ENCODE assay signal across 10 cellular contexts in genomic region chr17:17696075-17696474, GRCh38. TPM values are rescaled to one million over a fixed set of nuclear protein-coding genes. Genes with fewer than 3 reads are reported as not detected.
DNase-seq lines count a peak whose midpoint lies in the region; ATAC-seq and TF ChIP-seq lines count a peak whose summit lies in the region.
"Had no signal": no experiment of that assay in that cellular context is flagged by ENCODE, and none has a peak within 500 bp of the region (broad histone marks: within the 10 kb centered on the region; RNA-seq: fewer than 3 reads in every experiment).

No MANE protein-coding gene starts in this region.

- H3K9me3 ChIP-seq in CD8-positive, alpha-beta memory T cell (ENCODE audit: low read length), result no peaks in the 10 kb centered on the region
- H3K9me3 ChIP-seq in T-helper 17 cell (ENCODE audit: control insufficient read depth, low read length, poor library complexity, severe bottlenecking) (no peaks in the 10 kb centered on the region), gastrocnemius medialis (no peaks in the 10 kb centered on the region)

- H3K4me1 ChIP-seq in CD8-positive, alpha-beta memory T cell (ENCODE audit: insufficient read depth, low read length), result peaks cover 45% of the 10 kb centered on the region
- peaks cover 57 to 76% of the 10 kb centered on the region in 2 donors for H3K4me1 ChIP-seq in gastrocnemius medialis

- no peak for TF ChIP-seq CTCF in gastrocnemius medialis (IDR thresholded peaks at IDR 0.05 in 4 of 5, conservative IDR thresholded peaks at IDR 0.05 in 1 of 5)

- H3K9me3 Mint-ChIP-seq in CD8-positive, alpha-beta memory T cell, result no peaks in the 10 kb centered on the region
- no peaks in the 10 kb centered on the region for H3K9me3 Mint-ChIP-seq in effector memory CD8-positive, alpha-beta T cell

- H3K27me3 Mint-ChIP-seq in CD8-positive, alpha-beta memory T cell, result peaks cover 0 to 2% of the 10 kb centered on the region in 2 donors
- no peaks in the 10 kb centered on the region for H3K27me3 Mint-ChIP-seq in T-helper 17 cell
- H3K27me3 Mint-ChIP-seq in effector memory CD8-positive, alpha-beta T cell, result no peaks in the 10 kb centered on the region

- peaks cover 37 to 66% (median 61%) of the 10 kb centered on the region in 3 donors for H3K4me1 Mint-ChIP-seq in CD8-positive, alpha-beta memory T cell
- peaks cover 34% of the 10 kb centered on the region for H3K4me1 Mint-ChIP-seq in T-helper 17 cell
- peaks cover 34 to 42% of the 10 kb centered on the region in 2 donors for H3K4me1 Mint-ChIP-seq in effector memory CD8-positive, alpha-beta T cell (ENCODE audit: low read depth in 2 of 2)

- no peak overlapping the region for H3K27ac ChIP-seq in CD8-positive, alpha-beta memory T cell (ENCODE audit: low read depth, low read length)
- H3K27ac ChIP-seq in gastrocnemius medialis, result peak overlapping the region; percentile 88 to 99 (median 96)

- ATAC-seq in T-helper 17 cell (no peak), gastrocnemius medialis (no peak), HG02642 (IDR thresholded peaks at IDR 0.05; ENCODE audit: poor library complexity, unreplicated experiment) (no peak), GM19023 (IDR thresholded peaks at IDR 0.05; ENCODE audit: unreplicated experiment) (no peak)
- ATAC-seq in effector memory CD8-positive, alpha-beta T cell (replicated peaks), result no peak

- no peak overlapping the region for H3K4me3 ChIP-seq in CD8-positive, alpha-beta memory T cell (ENCODE audit: low read length)
- H3K4me3 ChIP-seq in gastrocnemius medialis, result no peak overlapping the region

- intact Hi-C loops in gastrocnemius medialis (cut with DNase I; ENCODE audit: low total_unique reads), result loop anchor here (5.0 kb wide), 1 partner anchor 46 kb away; no protein-coding TSS in a partner anchor

- CTCF ChIA-PET in CD8-positive, alpha-beta memory T cell (lab: Charles Lee), result interaction anchor here (1.0 to 1.1 kb wide), 2 partner anchors 67 to 116 kb away, joined by 3 to 4 read pairs; no protein-coding TSS in a partner anchor

- H3K4me3 Mint-ChIP-seq in CD8-positive, alpha-beta memory T cell, result peak overlapping the region; percentile 40 to 94 (median 87)
- peak overlapping the region; percentile 90 for H3K4me3 Mint-ChIP-seq in T-helper 17 cell
- peak overlapping the region; percentile 82 to 87 for H3K4me3 Mint-ChIP-seq in effector memory CD8-positive, alpha-beta T cell

- POLR2A ChIA-PET in CD8-positive, alpha-beta memory T cell (lab: Charles Lee), result interaction anchor here (0.9 kb wide), 1 partner anchor 14 kb away, joined by 3 read pairs; no protein-coding TSS in a partner anchor

- in situ Hi-C loops in gastrocnemius medialis (cut with MboI; ENCODE audit: low sequenced_read_pairs in 4 of 4), result loop anchor here (25.0 kb wide), 2 partner anchors 91 to 166 kb away; no protein-coding TSS in a partner anchor

- no peak for TF ChIP-seq POLR2A in gastrocnemius medialis (IDR thresholded peaks at IDR 0.05)

- no peaks in the 10 kb centered on the region for H3K27me3 ChIP-seq in CD8-positive, alpha-beta memory T cell (ENCODE audit: insufficient read depth, low read length, poor library complexity, severe bottlenecking)
- no peaks in the 10 kb centered on the region for H3K27me3 ChIP-seq in gastrocnemius medialis

- no peak for DNase-seq in CD8-positive, alpha-beta memory T cell
- DNase-seq in T-helper 17 cell (no peak), gastrocnemius medialis (no peak), HT-29 (ENCODE audit: low spot score) (no peak), NCI-H2107 treated with DMSO at 0.1 percent for 48 hours (lab: John Stamatoyannopoulos, UW; ENCODE audit: unreplicated experiment) (no peak)
- DNase-seq in effector memory CD8-positive, alpha-beta T cell, result no peak
- DNase-seq: activated CD4-positive, CD25-positive, alpha-beta regulatory T cell treated with anti-CD3 and anti-CD28 coated beads, Interleukin-2, amount 50 U/mL, for 72 hours; GF-D8 had no signal

- peak overlapping the region in 7 of 8 donors; percentile 89 to 99 (median 95) for H3K27ac Mint-ChIP-seq in CD8-positive, alpha-beta memory T cell
- peak overlapping the region; percentile 97 for H3K27ac Mint-ChIP-seq in T-helper 17 cell
- peak overlapping the region; percentile 73 to 98 for H3K27ac Mint-ChIP-seq in effector memory CD8-positive, alpha-beta T cell

- H3K36me3 Mint-ChIP-seq in CD8-positive, alpha-beta memory T cell, result peaks cover 0 to 3% (median 0%) of the 10 kb centered on the region in 3 donors
- no peaks in the 10 kb centered on the region for H3K36me3 Mint-ChIP-seq in T-helper 17 cell (ENCODE audit: low read depth)
- H3K36me3 Mint-ChIP-seq in effector memory CD8-positive, alpha-beta T cell (ENCODE audit: insufficient read depth), result peaks cover 46% of the 10 kb centered on the region

- no peaks in the 10 kb centered on the region for H3K36me3 ChIP-seq in CD8-positive, alpha-beta memory T cell (ENCODE audit: insufficient read depth, low read length)
- no peaks in the 10 kb centered on the region for H3K36me3 ChIP-seq in gastrocnemius medialis

RNA-seq across cellular contexts. Expression of gene RAI1, which starts 14.8 kb away (rescaled TPM):
- total RNA-seq in CD8-positive, alpha-beta memory T cell, result 10 to 100 TPM; 19.7 to 20.2 TPM
- 5.6 TPM for polyA plus RNA-seq in CD8-positive, alpha-beta memory T cell
- total RNA-seq in T-helper 17 cell (10 to 100 TPM; 18.4 to 18.6 TPM), gastrocnemius medialis (1 to 10 TPM; 2.1 to 6.7 (median 4.3) TPM)
- 35.4 and 37.8 TPM in 2 replicates for total RNA-seq in HT-29 (2014; rRNA removed; shearing (Covaris generic))
